8 cellular contexts compared by ENCODE assay signal in the genomic region with DNA sequence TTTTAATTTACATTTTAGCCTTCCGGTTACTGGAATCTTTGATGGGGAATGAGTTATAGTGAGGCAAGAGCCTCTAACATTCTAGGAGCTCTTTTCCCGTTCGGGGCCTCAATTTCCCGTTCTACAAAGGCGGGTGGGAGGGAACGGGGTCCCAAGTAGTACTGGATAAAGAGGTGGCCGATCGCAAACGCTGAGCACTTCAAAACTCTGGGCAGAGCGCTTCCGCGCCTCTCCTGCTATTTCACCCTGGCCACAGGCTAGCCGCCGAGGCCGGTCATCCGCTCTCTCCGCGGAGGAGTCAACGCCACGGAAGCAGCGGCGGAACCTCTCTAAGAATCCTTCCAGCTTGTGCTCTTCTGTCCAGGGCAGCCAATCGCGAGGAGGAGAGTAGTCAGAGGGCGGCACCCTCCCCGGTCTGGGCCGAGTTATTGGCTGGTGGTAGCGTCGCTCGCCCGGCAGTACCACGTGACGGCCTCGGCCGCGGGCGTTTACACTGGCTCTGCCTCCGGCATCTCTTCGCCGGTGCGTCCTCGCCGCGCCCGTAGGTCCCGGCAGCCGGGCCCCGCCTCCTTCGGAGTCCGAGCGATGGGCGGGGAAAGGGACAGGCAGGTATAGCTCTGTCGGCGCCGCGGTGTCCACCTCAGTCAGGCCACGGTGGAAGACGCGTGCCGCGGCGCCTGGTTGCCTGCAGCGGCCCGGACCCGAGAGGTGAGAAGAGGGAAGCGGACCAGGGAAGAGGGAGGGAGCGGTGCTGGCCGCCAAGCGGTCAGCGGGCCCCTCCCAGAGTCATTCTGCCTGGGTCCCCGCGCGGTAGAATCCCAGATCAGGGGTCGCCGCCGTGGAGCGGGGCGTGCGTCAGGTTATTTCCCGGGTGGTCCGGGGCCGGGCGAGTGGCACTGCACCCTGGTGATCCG. TPM values are rescaled to one million over a fixed set of nuclear protein-coding genes. Genes with fewer than 3 reads are reported as not detected.
DNase-seq lines count a peak whose midpoint lies in the region; ATAC-seq and TF ChIP-seq lines count a peak whose summit lies in the region.

A gene (plus strand): TSS at position 487 of the 914 bp plus-strand sequence. CDS start 16,895 bp downstream, outside the sequence.

- peak within 1 kb of the TSS; percentile 98 for H3K4me3 Mint-ChIP-seq in activated B cell treated with CpG ODN at 0.5 μM for 24 hours

- H3K27ac Mint-ChIP-seq in activated B cell treated with CpG ODN at 0.5 μM for 24 hours = peak within 1 kb of the TSS; percentile 98

- TF ChIP-seq CTCF in activated B cell treated with CpG ODN at 0.5 μM for 24 hours (IDR thresholded peaks at IDR 0.05) = no peak

- H3K9me3 Mint-ChIP-seq in activated B cell treated with CpG ODN at 0.5 μM for 24 hours = no peaks in the 10 kb centered on the region

- no peaks in the 10 kb centered on the region for H3K27me3 Mint-ChIP-seq in activated B cell treated with CpG ODN at 0.5 μM for 24 hours

- CTCF ChIA-PET in activated B cell treated with CpG ODN at 0.5 μM for 24 hours (lab: Charles Lee) = interaction anchor here (0.7 to 5.4 kb wide), 5 partner anchors 30 to 122 kb away, joined by 3 to 21 read pairs (median 3); no protein-coding TSS in a partner anchor

- peaks cover 20% of the 10 kb centered on the region for H3K4me1 Mint-ChIP-seq in activated B cell treated with CpG ODN at 0.5 μM for 24 hours

- intact Hi-C loops in activated B cell treated with CpG ODN at 0.5 μM for 24 hours (cut with micrococcal nuclease) = loop anchor here (1.0 to 10.0 kb wide), 7 partner anchors 30 to 1576 kb away; a partner anchor contains a TSS

- DNase-seq in AG08395 (ENCODE audit: low spot score) (peak; percentile 99), NCI-H226 (peak; percentile 98), activated B cell treated with CpG ODN at 0.5 μM for 24 hours (peak; percentile 88), inferior parietal cortex (ENCODE audit: extremely low spot score) (peak; percentile 97)
- DNase-seq in central memory CD4-positive, alpha-beta T cell = peak; percentile 91
- DNase-seq in stimulated activated CD4-positive, alpha-beta T cell treated with anti-CD3 and anti-CD28 coated beads, Interleukin-12 subunit alpha, Interleukin-12 subunit beta, amount 100 ng/mL, for 24 hours (ENCODE audit: low read depth in 2 of 2) = peak; percentile 87 to 91

- POLR2A ChIA-PET in activated B cell treated with CpG ODN at 0.5 μM for 24 hours (lab: Charles Lee) = interaction anchor here (0.5 to 4.6 kb wide), 17 partner anchors 8 to 1292 kb away, joined by 3 to 39 read pairs (median 3); a partner anchor contains a TSS

- ATAC-seq in GM18909 (IDR thresholded peaks at IDR 0.05; ENCODE audit: poor library complexity, unreplicated experiment) = peak; percentile 97
- ATAC-seq in HG03175 (IDR thresholded peaks at IDR 0.05; ENCODE audit: unreplicated experiment) = peak; percentile 98
- peak; percentile 97 for ATAC-seq in activated B cell treated with CpG ODN at 0.5 μM for 24 hours (ENCODE audit: low read depth)

- H3K36me3 Mint-ChIP-seq in activated B cell treated with CpG ODN at 0.5 μM for 24 hours (ENCODE audit: low read depth) = peaks cover 4% of the 10 kb centered on the region

RNA-seq across cellular contexts. Expression of the gene that starts here (rescaled TPM):
- total RNA-seq in activated B cell treated with CpG ODN at 0.5 μM for 24 hours = 8.9 and 11.0 TPM in 2 replicates

Comparison
In these comparisons a context has a peak if more than half of its experiments do, and no peak if none do; other contexts are left out.
1. Peak in every context shown above with its lines: DNase-seq and ATAC-seq.